15 cellular contexts compared by ENCODE assay signal in genomic region chr2:106165064-106165463, GRCh38. TPM values are rescaled to one million over a fixed set of nuclear protein-coding genes. Genes with fewer than 3 reads are reported as not detected.
DNase-seq lines count a peak whose midpoint lies in the region; ATAC-seq, FAIRE-seq and TF ChIP-seq lines count a peak whose summit lies in the region.
"Had no signal": no experiment of that assay in that cellular context is flagged by ENCODE, and none has a peak within 500 bp of the region (broad histone marks: within the 10 kb centered on the region; RNA-seq: fewer than 3 reads in every experiment).

No MANE protein-coding gene starts in this region.

- no peak overlapping the region for H2AFZ ChIP-seq in GM23338
- H2AFZ ChIP-seq in K562 (ENCODE audit: low read depth, low read length) = no peak overlapping the region

- H4K20me1 ChIP-seq in GM23338 (replicated peaks; ENCODE audit: insufficient read depth) (no peaks in the 10 kb centered on the region; the same call in none of the 2 replicates), K562 (replicated peaks; ENCODE audit: control insufficient read depth, insufficient read depth, low read length) (no peaks in the 10 kb centered on the region)

- H3K79me2 ChIP-seq in GM23338 (replicated peaks; ENCODE audit: insufficient read depth) (peaks cover 53% of the 10 kb centered on the region), K562 (ENCODE audit: control insufficient read depth, insufficient read depth, low read length) (peaks cover 6% of the 10 kb centered on the region; the same call in 2 of the 3 replicates)

- H3K27ac Mint-ChIP-seq in CD4-positive, CD25-positive, alpha-beta regulatory T cell = peak overlapping the region; percentile 80 to 99 (median 90)
- H3K27ac Mint-ChIP-seq in GM23338 (peak overlapping the region; percentile 34; the same call in 1 of the 2 replicates), nephron progenitor cell (peak overlapping the region; percentile 9)
- H3K27ac Mint-ChIP-seq: dendritic cell treated with granulocyte-macrophage colony-stimulating factor and Interleukin-4, amounts not matched to agents 40 ng/mL and 50 ng/mL, for 4 days had no signal

- H3K4me3 ChIP-seq in CD4-positive, CD25-positive, alpha-beta regulatory T cell (ENCODE audit: low read depth, low read length) = peak overlapping the region; percentile 61
- H3K4me3 ChIP-seq in GM23338 = peak overlapping the region; percentile 17
- H3K4me3 ChIP-seq in K562 = no peak overlapping the region
- H3K4me3 ChIP-seq: GM12878 had no signal

- H3K9ac ChIP-seq in K562 (ENCODE audit: insufficient read depth in 1 of 2, low read depth in 2 of 2, low read length in 2 of 2) = no peak overlapping the region

- H3K36me3 Mint-ChIP-seq in CD4-positive, CD25-positive, alpha-beta regulatory T cell = peaks cover 20% of the 10 kb centered on the region
- H3K36me3 Mint-ChIP-seq in GM23338 (ENCODE audit: low read depth) (peaks cover 18% of the 10 kb centered on the region; the same call in 2 of the 3 replicates), nephron progenitor cell (ENCODE audit: low read depth) (peaks cover 29% of the 10 kb centered on the region)

- H3F3A ChIP-seq in GM23338 (replicated peaks; ENCODE audit: low read depth) = no peaks in the 10 kb centered on the region

- POLR2A ChIA-PET in K562 (lab: Yijun Ruan, JAX) = no interaction called here

- TF ChIP-seq RAD21 in K562 (CRISPR knock-in tag; conservative IDR thresholded peaks at IDR 0.05 in 1 of 2, IDR thresholded peaks at IDR 0.05 in 1 of 2) = no peak

- peak; percentile 15 for FAIRE-seq in K562 (lab: Jason Lieb, UNC)
- FAIRE-seq: GM12878, TTC549 had no signal

- peaks cover 74% of the 10 kb centered on the region for H3K4me1 ChIP-seq in CD4-positive, CD25-positive, alpha-beta regulatory T cell (ENCODE audit: control insufficient read depth, insufficient read depth, low read length, poor library complexity, severe bottlenecking)
- H3K4me1 ChIP-seq in GM23338 (ENCODE audit: insufficient read depth) = peaks cover 54% of the 10 kb centered on the region
- H3K4me1 ChIP-seq in K562 (replicated peaks in 1 of 2; ENCODE audit: control insufficient read depth in 2 of 2, insufficient read depth in 2 of 2, low read length in 2 of 2) = peaks cover 0 to 5% of the 10 kb centered on the region in 2 experiments; a peak in 3 of 5 replicates

- no TSS peak for BruUV-seq in K562 (replicated peaks; lab: Mats Ljungman, UMichigan)

- H3K4me3 Mint-ChIP-seq in CD4-positive, CD25-positive, alpha-beta regulatory T cell = peak overlapping the region in 3 of 4 donors; percentile 20 to 64 (median 52)
- H3K4me3 Mint-ChIP-seq in GM23338 = peak overlapping the region; percentile 52; the same call in 1 of the 3 replicates
- no peak overlapping the region for H3K4me3 Mint-ChIP-seq in nephron progenitor cell
- H3K4me3 Mint-ChIP-seq: dendritic cell treated with granulocyte-macrophage colony-stimulating factor and Interleukin-4, amounts not matched to agents 40 ng/mL and 50 ng/mL, for 4 days had no signal

- no peaks in the 10 kb centered on the region for H3K9me3 ChIP-seq in CD4-positive, CD25-positive, alpha-beta regulatory T cell (ENCODE audit: control insufficient read depth in 2 of 2, low read length in 2 of 2)
- H3K9me3 ChIP-seq in K562 (replicated peaks; ENCODE audit: control insufficient read depth, insufficient read depth, low read depth, low read length) = no peaks in the 10 kb centered on the region

- 94% methylated on average over 3 of the region's 3 CpGs for WGBS in K562 (ENCODE audit: insufficient coverage, low coverage, missing lambda C conversion rate)

- no peaks in the 10 kb centered on the region for H3K27me3 ChIP-seq in CD4-positive, CD25-positive, alpha-beta regulatory T cell (ENCODE audit: control insufficient read depth, insufficient read depth, low read length)
- H3K27me3 ChIP-seq in GM23338 (ENCODE audit: insufficient read depth) (no peaks in the 10 kb centered on the region), K562 (ENCODE audit: control insufficient read depth in 2 of 2, insufficient read depth in 2 of 2, low read length in 2 of 2) (no peaks in the 10 kb centered on the region)

- no peak for TF ChIP-seq EP300 in K562 (IDR thresholded peaks at IDR 0.05; ENCODE audit: low read length)

- CTCF ChIA-PET in K562 (lab: Yijun Ruan, JAX; ENCODE audit: low intra/inter-chr PET ratio) = no interaction called here

- no peaks in the 10 kb centered on the region for H3K9me1 ChIP-seq in K562 (ENCODE audit: control insufficient read depth, insufficient read depth, low read length)

- 0 out of 2 replicates have a peak, but pooled peaks cover 6% of the 10 kb centered on the region for H3K9me2 ChIP-seq in GM23338 (ENCODE audit: insufficient read depth)

- peaks cover 25 to 99% (median 76%) of the 10 kb centered on the region in 4 donors for H3K4me1 Mint-ChIP-seq in CD4-positive, CD25-positive, alpha-beta regulatory T cell
- H3K4me1 Mint-ChIP-seq in GM23338 (peaks cover 58% of the 10 kb centered on the region), nephron progenitor cell (peaks cover 69% of the 10 kb centered on the region)

- no peak for ATAC-seq in CD4-positive, CD25-positive, alpha-beta regulatory T cell (ENCODE audit: low read depth in 2 of 2)
- ATAC-seq in GM23338 (peak; percentile 94), K562 (no peak), GM21367 (IDR thresholded peaks at IDR 0.05; ENCODE audit: unreplicated experiment) (no peak)
- ATAC-seq: GM12878, left colon had no signal

- no peaks in the 10 kb centered on the region for H3K36me3 ChIP-seq in CD4-positive, CD25-positive, alpha-beta regulatory T cell (ENCODE audit: control insufficient read depth, insufficient read depth, low read length)
- peaks cover 4% of the 10 kb centered on the region; the same call in 1 of the 2 replicates for H3K36me3 ChIP-seq in GM23338 (ENCODE audit: insufficient read depth)
- peaks cover 39% of the 10 kb centered on the region; the same call in 2 of the 3 replicates for H3K36me3 ChIP-seq in K562 (ENCODE audit: control insufficient read depth, insufficient read depth, low read length)

- TF ChIP-seq POLR2A in K562 (conservative IDR thresholded peaks at IDR 0.05) = no peak

- intact Hi-C loops in K562 (cut with micrococcal nuclease) = no loop called here

- in situ Hi-C loops in K562 (cut with MboI) = no loop called here

- H3K27ac ChIP-seq in CD4-positive, CD25-positive, alpha-beta regulatory T cell (ENCODE audit: insufficient read depth, low read length, poor library complexity, severe bottlenecking) = peak overlapping the region; percentile 92
- H3K27ac ChIP-seq in GM23338 (ENCODE audit: low read depth) (peak overlapping the region; percentile 86), K562 (ENCODE audit: extremely low read depth, low read depth, low read length) (no peak overlapping the region)

- TF ChIP-seq CTCF in GM23338 (conservative IDR thresholded peaks at IDR 0.05; ENCODE audit: low read depth in 2 of 2) (peak; percentile 21 to 40; a peak in 3 of 4 replicates), K562 (IDR thresholded peaks at IDR 0.05 in 2 of 3, conservative IDR thresholded peaks at IDR 0.05 in 1 of 3; ENCODE audit: insufficient read depth in 2 of 3, low read depth in 1 of 3, low read length in 3 of 3) (no peak), nephron progenitor cell (IDR thresholded peaks at IDR 0.05) (no peak)

- peaks cover 0 to 2% (median 0%) of the 10 kb centered on the region in 7 donors for H3K9me3 Mint-ChIP-seq in CD4-positive, CD25-positive, alpha-beta regulatory T cell
- no peaks in the 10 kb centered on the region for H3K9me3 Mint-ChIP-seq in GM23338
- H3K9me3 Mint-ChIP-seq in nephron progenitor cell = no peaks in the 10 kb centered on the region
- H3K9me3 Mint-ChIP-seq: dendritic cell treated with granulocyte-macrophage colony-stimulating factor and Interleukin-4, amounts not matched to agents 40 ng/mL and 50 ng/mL, for 4 days had no signal

- H3K27me3 Mint-ChIP-seq in CD4-positive, CD25-positive, alpha-beta regulatory T cell = no peaks in the 10 kb centered on the region
- peaks cover 5% of the 10 kb centered on the region for H3K27me3 Mint-ChIP-seq in GM23338 (ENCODE audit: insufficient read depth, low read depth, poor library complexity)
- peaks cover 3% of the 10 kb centered on the region for H3K27me3 Mint-ChIP-seq in nephron progenitor cell (ENCODE audit: low read depth, poor library complexity)
- H3K27me3 Mint-ChIP-seq: dendritic cell treated with granulocyte-macrophage colony-stimulating factor and Interleukin-4, amounts not matched to agents 40 ng/mL and 50 ng/mL, for 4 days had no signal

- peak overlapping the region; percentile 47 for H3K4me2 ChIP-seq in GM23338
- H3K4me2 ChIP-seq in K562 (ENCODE audit: insufficient read depth, low read length) = no peak overlapping the region

- DNase-seq in CD4-positive, CD25-positive, alpha-beta regulatory T cell = peak in 1 of 3 donors; percentile 36
- DNase-seq in GM23338 (ENCODE audit: low spot score) (peak; percentile 79), K562 (ENCODE audit: extremely low read depth in 1 of 4, low spot score in 3 of 4) (no peak), nephron progenitor cell (no peak), putamen (ENCODE audit: low spot score) (no peak), NCI-H526 treated with DMSO at 0.1 percent for 48 hours (lab: John Stamatoyannopoulos, UW) (no peak)
- DNase-seq in stimulated activated CD4-positive, alpha-beta T cell treated with anti-CD3 and anti-CD28 coated beads, Interleukin-2, amount 100 ng/mL, for 24 hours = no peak
- DNase-seq: activated gamma-delta T cell; left colon; nucleus accumbens; stimulated activated CD4-positive, alpha-beta T cell treated with anti-CD3 and anti-CD28 coated beads, Interleukin-1b, Interleukin-23, amount 100 ng/mL, for 48 hours had no signal

RNA-seq across cellular contexts. Expression of gene UXS1, which starts 29.0 kb away (rescaled TPM):
- total RNA-seq in CD4-positive, CD25-positive, alpha-beta regulatory T cell = 162 TPM
- polyA plus RNA-seq in CD4-positive, CD25-positive, alpha-beta regulatory T cell = 100 to 1,000 TPM in 3 of 4 donors, 10 to 100 TPM in 1; 83.3 to 125 (median 110) TPM
- total RNA-seq in GM23338 (2014; rRNA removed; shearing (Covaris generic)) = 50.2 and 131 TPM in 2 replicates
- polyA plus RNA-seq in GM23338 (2016; fragmentation: Nextera tagmentation; extraction: Ambion mirVana) (38.4 and 48.7 TPM in 2 replicates), K562 (2011; rRNA removed) (24.1 and 25.5 TPM in 2 replicates), K562 (2014; fragmentation: Illumina TruSeq; extraction: Trizol) (22.8 and 25.8 TPM in 2 replicates), K562 (2014; fragmentation: Nextera tagmentation; extraction: Ambion mirVana) (10 to 100 TPM in 1 of 2 experiments, 1 to 10 TPM in 1; 5.8 to 11.3 TPM), K562 (2014; rRNA removed) (22.7 and 25.5 TPM in 2 replicates)
- 83.6 and 100 TPM in 2 replicates for total RNA-seq in K562 (2011; cell fraction: chromatin; rRNA removed; ENCODE audit: low replicate concordance)
- 57.7 and 64.7 TPM in 2 replicates for total RNA-seq in K562 (2011; cell fraction: nucleolus; rRNA removed)
- 74.1 and 83.9 TPM in 2 replicates for total RNA-seq in K562 (2011; cell fraction: nucleoplasm; rRNA removed)
- total RNA-seq in K562 (2014; rRNA removed) (15.0 and 19.1 TPM in 2 replicates), K562 (2014; rRNA removed; fragmentation: Illumina TruSeq; extraction: Trizol) (14.2 and 15.2 TPM in 2 replicates), K562 (2015; rRNA removed; fragmentation: Illumina TruSeq; extraction: Trizol) (13.8 and 15.0 TPM in 2 replicates), K562 (2021) (22.4 and 25.4 TPM in 2 replicates)
- polyA plus RNA-seq in K562 (2011; cell fraction: cytosol; rRNA removed) = 18.8 and 22.4 TPM in 2 replicates
- polyA plus RNA-seq in K562 (2011; cell fraction: nucleus; rRNA removed) = 37.9 and 48.2 TPM in 2 replicates
- polyA plus RNA-seq in K562 (2012) = 22.1 and 26.2 TPM in 2 replicates
- polyA minus RNA-seq in K562 (2011; rRNA and poly(A)+ RNA removed) = 54.5 and 56.5 TPM in 2 replicates
- polyA minus RNA-seq in K562 (2011; cell fraction: cytosol; rRNA and poly(A)+ RNA removed) = 28.0 and 29.7 TPM in 2 replicates
- polyA minus RNA-seq in K562 (2011; cell fraction: nucleus; rRNA and poly(A)+ RNA removed) = 34.9 and 48.7 TPM in 2 replicates

Comparison
In these comparisons a context has a peak if more than half of its experiments do, and no peak if none do; other contexts are left out.
1. H3K27ac Mint-ChIP-seq: peak in every context shown above with its lines; median percentile 90 in CD4-positive, CD25-positive, alpha-beta regulatory T cell; 34 in GM23338; 9 in nephron progenitor cell.
2. CTCF ChIP-seq: peak in GM23338 (2 of 2); none in K562 (0 of 3) and nephron progenitor cell (single experiment).